In the genomic region with DNA sequence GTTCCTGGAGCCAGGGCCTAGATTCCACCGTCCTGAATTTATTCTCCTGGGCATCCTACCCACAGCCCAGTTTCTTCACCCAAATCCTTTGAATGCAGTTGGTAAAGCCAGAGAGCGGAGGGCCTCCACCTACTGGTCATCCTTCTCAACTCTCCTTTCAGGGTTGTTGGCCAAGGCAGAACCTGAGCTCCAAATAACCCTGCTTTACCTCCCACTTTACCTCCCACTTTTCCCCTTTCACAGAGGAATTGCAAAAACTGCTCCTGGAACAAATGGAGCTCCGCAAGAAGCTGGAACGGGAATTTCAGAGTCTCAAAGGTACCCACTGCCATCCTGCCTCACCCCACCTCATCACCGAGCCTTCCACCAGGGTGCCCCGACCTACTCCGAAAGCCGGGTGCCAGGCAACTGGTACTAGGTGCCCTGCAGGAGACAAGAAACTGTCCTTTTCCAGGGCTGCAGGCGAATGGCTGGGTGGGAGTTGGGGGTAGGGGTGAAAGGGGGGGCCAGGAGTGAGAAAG, we compare ENCODE assay signal across 2 cellular contexts.
TF ChIP-seq lines count a peak whose summit lies in the region.

No MANE protein-coding gene starts in this region.

TF ChIP-seq in GM23338, 12 proteins besides CTCF, POLR2A, EP300 and RAD21 (continued from another document):
- TF ChIP-seq, protein P1, sequence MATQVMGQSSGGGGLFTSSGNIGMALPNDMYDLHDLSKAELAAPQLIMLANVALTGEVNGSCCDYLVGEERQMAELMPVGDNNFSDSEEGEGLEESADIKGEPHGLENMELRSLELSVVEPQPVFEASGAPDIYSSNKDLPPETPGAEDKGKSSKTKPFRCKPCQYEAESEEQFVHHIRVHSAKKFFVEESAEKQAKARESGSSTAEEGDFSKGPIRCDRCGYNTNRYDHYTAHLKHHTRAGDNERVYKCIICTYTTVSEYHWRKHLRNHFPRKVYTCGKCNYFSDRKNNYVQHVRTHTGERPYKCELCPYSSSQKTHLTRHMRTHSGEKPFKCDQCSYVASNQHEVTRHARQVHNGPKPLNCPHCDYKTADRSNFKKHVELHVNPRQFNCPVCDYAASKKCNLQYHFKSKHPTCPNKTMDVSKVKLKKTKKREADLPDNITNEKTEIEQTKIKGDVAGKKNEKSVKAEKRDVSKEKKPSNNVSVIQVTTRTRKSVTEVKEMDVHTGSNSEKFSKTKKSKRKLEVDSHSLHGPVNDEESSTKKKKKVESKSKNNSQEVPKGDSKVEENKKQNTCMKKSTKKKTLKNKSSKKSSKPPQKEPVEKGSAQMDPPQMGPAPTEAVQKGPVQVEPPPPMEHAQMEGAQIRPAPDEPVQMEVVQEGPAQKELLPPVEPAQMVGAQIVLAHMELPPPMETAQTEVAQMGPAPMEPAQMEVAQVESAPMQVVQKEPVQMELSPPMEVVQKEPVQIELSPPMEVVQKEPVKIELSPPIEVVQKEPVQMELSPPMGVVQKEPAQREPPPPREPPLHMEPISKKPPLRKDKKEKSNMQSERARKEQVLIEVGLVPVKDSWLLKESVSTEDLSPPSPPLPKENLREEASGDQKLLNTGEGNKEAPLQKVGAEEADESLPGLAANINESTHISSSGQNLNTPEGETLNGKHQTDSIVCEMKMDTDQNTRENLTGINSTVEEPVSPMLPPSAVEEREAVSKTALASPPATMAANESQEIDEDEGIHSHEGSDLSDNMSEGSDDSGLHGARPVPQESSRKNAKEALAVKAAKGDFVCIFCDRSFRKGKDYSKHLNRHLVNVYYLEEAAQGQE (IDR thresholded peaks at IDR 0.05; ENCODE audit: unreplicated experiment): no peak

TF ChIP-seq in SK-N-SH treated with all-trans-retinoic acid at 6 μM for 48 hours, 23 proteins besides CTCF, POLR2A, EP300 and RAD21 (continued from another document):
- TF ChIP-seq, protein P2, sequence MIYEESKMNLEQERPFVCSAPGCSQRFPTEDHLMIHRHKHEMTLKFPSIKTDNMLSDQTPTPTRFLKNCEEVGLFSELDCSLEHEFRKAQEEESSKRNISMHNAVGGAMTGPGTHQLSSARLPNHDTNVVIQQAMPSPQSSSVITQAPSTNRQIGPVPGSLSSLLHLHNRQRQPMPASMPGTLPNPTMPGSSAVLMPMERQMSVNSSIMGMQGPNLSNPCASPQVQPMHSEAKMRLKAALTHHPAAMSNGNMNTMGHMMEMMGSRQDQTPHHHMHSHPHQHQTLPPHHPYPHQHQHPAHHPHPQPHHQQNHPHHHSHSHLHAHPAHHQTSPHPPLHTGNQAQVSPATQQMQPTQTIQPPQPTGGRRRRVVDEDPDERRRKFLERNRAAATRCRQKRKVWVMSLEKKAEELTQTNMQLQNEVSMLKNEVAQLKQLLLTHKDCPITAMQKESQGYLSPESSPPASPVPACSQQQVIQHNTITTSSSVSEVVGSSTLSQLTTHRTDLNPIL (CRISPR knock-in tag; IDR thresholded peaks at IDR 0.05; ENCODE audit: low read depth): no peak
- TF ChIP-seq ESRRG (CRISPR knock-in tag; IDR thresholded peaks at IDR 0.05) (no peak), GLIS3 (CRISPR knock-in tag; IDR thresholded peaks at IDR 0.05) (no peak), BACH2 (CRISPR knock-in tag; IDR thresholded peaks at IDR 0.05; ENCODE audit: borderline replicate concordance) (no peak), SNAI2 (CRISPR knock-in tag; IDR thresholded peaks at IDR 0.05) (no peak), TOX (CRISPR knock-in tag; IDR thresholded peaks at IDR 0.05; ENCODE audit: borderline replicate concordance) (no peak), RARB (CRISPR knock-in tag; IDR thresholded peaks at IDR 0.05) (no peak), ARNTL (CRISPR knock-in tag; IDR thresholded peaks at IDR 0.05; ENCODE audit: borderline replicate concordance, low read depth) (no peak), ZFP3 (CRISPR knock-in tag; IDR thresholded peaks at IDR 0.05) (no peak)
- TF ChIP-seq, protein P3, sequence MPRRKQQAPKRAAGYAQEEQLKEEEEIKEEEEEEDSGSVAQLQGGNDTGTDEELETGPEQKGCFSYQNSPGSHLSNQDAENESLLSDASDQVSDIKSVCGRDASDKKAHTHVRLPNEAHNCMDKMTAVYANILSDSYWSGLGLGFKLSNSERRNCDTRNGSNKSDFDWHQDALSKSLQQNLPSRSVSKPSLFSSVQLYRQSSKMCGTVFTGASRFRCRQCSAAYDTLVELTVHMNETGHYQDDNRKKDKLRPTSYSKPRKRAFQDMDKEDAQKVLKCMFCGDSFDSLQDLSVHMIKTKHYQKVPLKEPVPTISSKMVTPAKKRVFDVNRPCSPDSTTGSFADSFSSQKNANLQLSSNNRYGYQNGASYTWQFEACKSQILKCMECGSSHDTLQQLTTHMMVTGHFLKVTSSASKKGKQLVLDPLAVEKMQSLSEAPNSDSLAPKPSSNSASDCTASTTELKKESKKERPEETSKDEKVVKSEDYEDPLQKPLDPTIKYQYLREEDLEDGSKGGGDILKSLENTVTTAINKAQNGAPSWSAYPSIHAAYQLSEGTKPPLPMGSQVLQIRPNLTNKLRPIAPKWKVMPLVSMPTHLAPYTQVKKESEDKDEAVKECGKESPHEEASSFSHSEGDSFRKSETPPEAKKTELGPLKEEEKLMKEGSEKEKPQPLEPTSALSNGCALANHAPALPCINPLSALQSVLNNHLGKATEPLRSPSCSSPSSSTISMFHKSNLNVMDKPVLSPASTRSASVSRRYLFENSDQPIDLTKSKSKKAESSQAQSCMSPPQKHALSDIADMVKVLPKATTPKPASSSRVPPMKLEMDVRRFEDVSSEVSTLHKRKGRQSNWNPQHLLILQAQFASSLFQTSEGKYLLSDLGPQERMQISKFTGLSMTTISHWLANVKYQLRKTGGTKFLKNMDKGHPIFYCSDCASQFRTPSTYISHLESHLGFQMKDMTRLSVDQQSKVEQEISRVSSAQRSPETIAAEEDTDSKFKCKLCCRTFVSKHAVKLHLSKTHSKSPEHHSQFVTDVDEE (CRISPR knock-in tag; IDR thresholded peaks at IDR 0.05): no peak
